In genomic region chr22:26364066-26365015, GRCh38 we compare ENCODE assay signal across 9 cellular contexts.
DNase-seq lines count a peak whose midpoint lies in the region; ATAC-seq and TF ChIP-seq lines count a peak whose summit lies in the region.
"Had no signal": no experiment of that assay in that cellular context is flagged by ENCODE, and none has a peak within 500 bp of the region (broad histone marks: within the 10 kb centered on the region; RNA-seq: fewer than 3 reads in every experiment).

No MANE protein-coding gene starts in this region.

- intact Hi-C loops in vagina (cut with DNase I), result no loop called here

- no peaks in the 10 kb centered on the region for H3K36me3 Mint-ChIP-seq in activated T-helper 17 cell treated with anti-CD3 and anti-CD28 coated beads, Interleukin-2, amount 50 U/mL, for 72 hours (ENCODE audit: low read depth)
- H3K36me3 Mint-ChIP-seq in osteocyte (ENCODE audit: unreplicated experiment), result no peaks in the 10 kb centered on the region

- H3K36me3 ChIP-seq in Peyer's patch, result no peaks in the 10 kb centered on the region
- no peaks in the 10 kb centered on the region for H3K36me3 ChIP-seq in vagina
- H3K36me3 ChIP-seq: neutrophil had no signal

- H3K4me3 Mint-ChIP-seq in activated T-helper 17 cell treated with anti-CD3 and anti-CD28 coated beads, Interleukin-2, amount 50 U/mL, for 72 hours, result no peak overlapping the region
- no peak overlapping the region for H3K4me3 Mint-ChIP-seq in osteocyte (ENCODE audit: unreplicated experiment)

- H3K4me1 Mint-ChIP-seq in activated T-helper 17 cell treated with anti-CD3 and anti-CD28 coated beads, Interleukin-2, amount 50 U/mL, for 72 hours, result no peaks in the 10 kb centered on the region
- peaks cover 6% of the 10 kb centered on the region for H3K4me1 Mint-ChIP-seq in osteocyte (ENCODE audit: unreplicated experiment)

- H3K4me3 ChIP-seq in Peyer's patch, result no peak overlapping the region
- no peak overlapping the region for H3K4me3 ChIP-seq in vagina

- no peaks in the 10 kb centered on the region for H3K27me3 ChIP-seq in Peyer's patch
- H3K27me3 ChIP-seq in vagina, result no peaks in the 10 kb centered on the region

- DNase-seq in A172 (ENCODE audit: low spot score) (peak; percentile 77), Peyer's patch (peak in 2 of 3 donors; percentile 59 to 83), foreskin melanocyte (peak; percentile 78), osteocyte (ENCODE audit: extremely low spot score, unreplicated experiment) (no peak), vagina (ENCODE audit: extremely low spot score in 2 of 2) (no peak)

- TF ChIP-seq POLR2A in Peyer's patch (IDR thresholded peaks at IDR 0.05), result no peak
- TF ChIP-seq POLR2A in vagina (IDR thresholded peaks at IDR 0.05), result no peak

- H3K4me1 ChIP-seq in Peyer's patch (peaks cover 0 to 7% (median 1%) of the 10 kb centered on the region in 4 donors), vagina (no peaks in the 10 kb centered on the region)

- ATAC-seq in GM18502 (IDR thresholded peaks at IDR 0.05; ENCODE audit: poor library complexity, unreplicated experiment), result peak; percentile 75
- peak; percentile 81 for ATAC-seq in activated T-helper 17 cell treated with anti-CD3 and anti-CD28 coated beads, Interleukin-2, amount 50 U/mL, for 72 hours (replicated peaks)

- H3K9me3 ChIP-seq in Peyer's patch (no peaks in the 10 kb centered on the region), vagina (no peaks in the 10 kb centered on the region)
- H3K9me3 ChIP-seq: neutrophil had no signal

- H3K27me3 Mint-ChIP-seq in activated T-helper 17 cell treated with anti-CD3 and anti-CD28 coated beads, Interleukin-2, amount 50 U/mL, for 72 hours, result peaks cover 10% of the 10 kb centered on the region
- peaks cover 20% of the 10 kb centered on the region for H3K27me3 Mint-ChIP-seq in osteocyte (ENCODE audit: unreplicated experiment)

- H3K27ac ChIP-seq in Peyer's patch (no peak overlapping the region), vagina (no peak overlapping the region)
- H3K27ac ChIP-seq: neutrophil had no signal

- H3K27ac Mint-ChIP-seq in activated T-helper 17 cell treated with anti-CD3 and anti-CD28 coated beads, Interleukin-2, amount 50 U/mL, for 72 hours, result no peak overlapping the region
- H3K27ac Mint-ChIP-seq in osteocyte (ENCODE audit: unreplicated experiment), result no peak overlapping the region

- no peaks in the 10 kb centered on the region for H3K9me3 Mint-ChIP-seq in activated T-helper 17 cell treated with anti-CD3 and anti-CD28 coated beads, Interleukin-2, amount 50 U/mL, for 72 hours
- no peaks in the 10 kb centered on the region for H3K9me3 Mint-ChIP-seq in osteocyte (ENCODE audit: unreplicated experiment)

- TF ChIP-seq CTCF in LNCAP (IDR thresholded peaks at IDR 0.05), result peak; percentile 79
- TF ChIP-seq CTCF in Peyer's patch (IDR thresholded peaks at IDR 0.05), result peak in 4 of 6 experiments; percentile 47 to 66 (median 63)
- TF ChIP-seq CTCF in osteocyte (IDR thresholded peaks at IDR 0.05), result peak; percentile 79
- peak; percentile 11 to 47 (median 43) for TF ChIP-seq CTCF in vagina (IDR thresholded peaks at IDR 0.05)

Comparison
In these comparisons a context has a peak if more than half of its experiments do, and no peak if none do; other contexts are left out.
1. DNase-seq: peak in A172 (single experiment), Peyer's patch (2 of 3) and foreskin melanocyte (single experiment); none in osteocyte (single experiment) and vagina (0 of 2).
2. Peak in every context shown above with its lines, with median percentiles within 50 percentile points of each other: CTCF ChIP-seq.